ENCODE assay signal across 23 cellular contexts in the genomic region with DNA sequence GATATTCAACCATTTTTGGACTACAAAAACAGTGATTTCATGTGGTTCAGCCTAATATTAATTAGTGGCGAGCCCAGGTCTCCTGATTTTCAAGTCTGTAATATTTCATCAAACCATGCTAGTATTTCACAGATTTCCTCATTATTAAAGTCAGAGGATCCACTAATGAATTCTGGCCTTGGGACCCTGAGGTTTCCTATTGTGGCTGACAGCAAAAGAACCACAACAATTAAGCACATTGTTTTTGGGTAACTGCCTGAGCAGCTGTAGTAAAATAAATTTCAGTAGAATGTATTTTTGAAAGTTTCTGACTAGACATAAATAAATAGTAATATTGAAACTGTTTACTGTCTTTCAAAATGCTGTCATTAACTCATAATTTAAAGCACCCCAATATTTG.
"Had no signal": no experiment of that assay in that cellular context is flagged by ENCODE, and none has a peak within 500 bp of the region (broad histone marks: within the 10 kb centered on the region; RNA-seq: fewer than 3 reads in every experiment).

No MANE protein-coding gene starts in this region.

- DNase-seq: naive thymus-derived CD8-positive, alpha-beta T cell; nephron progenitor cell; occipital lobe; ovary; posterior cingulate gyrus; psoas muscle; right cardiac atrium; right lobe of liver; sigmoid colon; small intestine; stimulated activated CD4-positive, alpha-beta T cell treated with anti-CD3 and anti-CD28 coated beads, Interleukin-15, amount 100 ng/mL, for 24 hours; stimulated activated CD4-positive, alpha-beta T cell treated with anti-CD3 and anti-CD28 coated beads, Interleukin-2, amount 100 ng/mL, for 24 hours; stimulated activated CD4-positive, alpha-beta T cell treated with anti-CD3 and anti-CD28 coated beads, Interleukin-2, amount 100 ng/mL, for 48 hours; stimulated activated CD4-positive, alpha-beta T cell treated with anti-CD3 and anti-CD28 coated beads, Interleukin-4, amount 100 ng/mL, for 24 hours; stimulated activated naive B cell treated with anti-CD40 and anti-IgM and Interleukin-4, amounts not matched to agents 10 μg/mL and 1 μg/mL and 100 μg/mL, for 72 hours; stimulated activated naive CD4-positive, alpha-beta T cell treated with Interleukin-2 at 50 U/mL for 16 hours; stimulated activated naive CD8-positive, alpha-beta T cell treated with anti-CD3 and anti-CD28 coated beads, Interleukin-15, amount 100 ng/mL, for 72 hours; substantia nigra; testis; tibial artery; transverse colon; upper lobe of right lung; uterus had no signal
